In genomic region chr11:129056916-129057315, GRCh38 we compare ENCODE assay signal across 23 cellular contexts.
DNase-seq lines count a peak whose midpoint lies in the region; ATAC-seq and TF ChIP-seq lines count a peak whose summit lies in the region.
"Had no signal": no experiment of that assay in that cellular context is flagged by ENCODE, and none has a peak within 500 bp of the region (broad histone marks: within the 10 kb centered on the region; RNA-seq: fewer than 3 reads in every experiment).

No MANE protein-coding gene starts in this region.

- no peaks in the 10 kb centered on the region for H3K9me3 Mint-ChIP-seq in MCF 10A (ENCODE audit: unreplicated experiment)
- H3K9me3 Mint-ChIP-seq: CD14-positive monocyte; CD4-positive, alpha-beta T cell; HFFc6 had no signal

- H3K23ac ChIP-seq in neuronal stem cell (ENCODE audit: low read depth, low read length, poor library complexity), result peak overlapping the region; percentile 22

- TF ChIP-seq POLR2A in breast epithelium (IDR thresholded peaks at IDR 0.05), result no peak

- no peaks in the 10 kb centered on the region for H3K27me3 Mint-ChIP-seq in MCF 10A (ENCODE audit: insufficient read depth, unreplicated experiment)
- H3K27me3 Mint-ChIP-seq: CD4-positive, alpha-beta T cell had no signal

- no peak overlapping the region for H2AK5ac ChIP-seq in neuronal stem cell (ENCODE audit: low read depth, low read length)

- no peak overlapping the region for H3K4me3 Mint-ChIP-seq in MCF 10A (ENCODE audit: unreplicated experiment)
- H3K4me3 Mint-ChIP-seq: CD14-positive monocyte; CD4-positive, alpha-beta T cell; CD8-positive, alpha-beta memory T cell; HFFc6 had no signal

- no peak overlapping the region for H3K4me2 ChIP-seq in neuronal stem cell (ENCODE audit: insufficient read depth, low read length, poor library complexity, severe bottlenecking)
- H3K4me2 ChIP-seq: A549; BLaER1 treated with 17β-estradiol and CSF1 and Interleukin-3, amounts not matched to agents 10 nM and 100 nM had no signal

- H4K8ac ChIP-seq in neuronal stem cell (ENCODE audit: low read depth, low read length), result no peak overlapping the region

- peaks cover 15% of the 10 kb centered on the region for H3K4me1 Mint-ChIP-seq in MCF 10A (ENCODE audit: insufficient read depth, unreplicated experiment)
- H3K4me1 Mint-ChIP-seq: CD8-positive, alpha-beta memory T cell had no signal

- H3K27me3 ChIP-seq in breast epithelium (no peaks in the 10 kb centered on the region), neuronal stem cell (ENCODE audit: control insufficient read depth in 3 of 3, insufficient read depth in 3 of 3, low read depth in 1 of 3, low read length in 3 of 3) (no peaks in the 10 kb centered on the region), upper lobe of right lung (no peaks in the 10 kb centered on the region)
- H3K27me3 ChIP-seq: BE2C; BLaER1 treated with 17β-estradiol and CSF1 and Interleukin-3, amounts not matched to agents 10 nM and 100 nM had no signal

- ATAC-seq in upper lobe of right lung (peak; percentile 31), GM21619 (IDR thresholded peaks at IDR 0.05; ENCODE audit: unreplicated experiment) (no peak), HG02623 (IDR thresholded peaks at IDR 0.05; ENCODE audit: unreplicated experiment) (no peak)
- ATAC-seq: A549, GM12878 had no signal

- H2BK5ac ChIP-seq in neuronal stem cell (ENCODE audit: low read length), result no peak overlapping the region

- BruUV-seq in MCF 10A (replicated peaks; lab: Mats Ljungman, UMichigan), result no TSS peak

- no peak overlapping the region for H3K14ac ChIP-seq in neuronal stem cell (ENCODE audit: low read length)

- no peak overlapping the region for H3K27ac ChIP-seq in breast epithelium
- H3K27ac ChIP-seq in neuronal stem cell (replicated peaks; ENCODE audit: low read length), result no peak overlapping the region
- H3K27ac ChIP-seq in upper lobe of right lung, result no peak overlapping the region
- H3K27ac ChIP-seq: A549; BLaER1 treated with 17β-estradiol and CSF1 and Interleukin-3, amounts not matched to agents 10 nM and 100 nM had no signal

- no peak overlapping the region for H2AFZ ChIP-seq in neuronal stem cell (ENCODE audit: low read length)

- TF ChIP-seq CTCF in MCF 10A (IDR thresholded peaks at IDR 0.05; ENCODE audit: unreplicated experiment) (no peak), breast epithelium (IDR thresholded peaks at IDR 0.05) (no peak), upper lobe of right lung (IDR thresholded peaks at IDR 0.05) (no peak)

- H3K18ac ChIP-seq in neuronal stem cell (ENCODE audit: low read length), result no peak overlapping the region

- no peak overlapping the region for H2BK120ac ChIP-seq in neuronal stem cell (ENCODE audit: low read depth, low read length)

- H3K4me1 ChIP-seq in breast epithelium (no peaks in the 10 kb centered on the region), neuronal stem cell (ENCODE audit: control insufficient read depth in 2 of 2, insufficient read depth in 1 of 2, low read depth in 1 of 2, low read length in 2 of 2) (no peaks in the 10 kb centered on the region), upper lobe of right lung (no peaks in the 10 kb centered on the region)
- H3K4me1 ChIP-seq: BE2C, HAP-1 had no signal

- DNase-seq in MCF 10A (ENCODE audit: unreplicated experiment), result no peak
- DNase-seq in breast epithelium (ENCODE audit: low spot score in 2 of 2), result no peak
- DNase-seq in neuronal stem cell (ENCODE audit: low spot score), result no peak
- DNase-seq in upper lobe of right lung, result no peak
- DNase-seq: 8988T; ACHN; AML-193; BE2C; CD4-positive, alpha-beta T cell; CD8-positive, alpha-beta memory T cell; DMS 273 treated with DMSO at 0.1 percent for 48 hours; DMS79; EL; GDM1; GOT3; HFFc6 had no signal

- H3K36me3 ChIP-seq in breast epithelium (no peaks in the 10 kb centered on the region), neuronal stem cell (replicated peaks in 1 of 2; ENCODE audit: control insufficient read depth in 2 of 2, insufficient read depth in 2 of 2, low read length in 2 of 2) (peaks cover 0 to 29% of the 10 kb centered on the region in 2 donors), upper lobe of right lung (no peaks in the 10 kb centered on the region)
- H3K36me3 ChIP-seq: BE2C, HAP-1 had no signal

- no peaks in the 10 kb centered on the region for H3K79me1 ChIP-seq in neuronal stem cell (ENCODE audit: low read depth, low read length)

- H3K36me3 Mint-ChIP-seq in MCF 10A (ENCODE audit: insufficient read depth, unreplicated experiment), result peaks cover 6% of the 10 kb centered on the region

- no peak overlapping the region for H2BK15ac ChIP-seq in neuronal stem cell (ENCODE audit: low read length)

- H3K27ac Mint-ChIP-seq in MCF 10A (ENCODE audit: low read depth, unreplicated experiment), result peak overlapping the region; percentile 35
- H3K27ac Mint-ChIP-seq: CD14-positive monocyte; CD4-positive, alpha-beta T cell; CD8-positive, alpha-beta memory T cell; HFFc6 had no signal

- no peak overlapping the region for H3K4ac ChIP-seq in neuronal stem cell (ENCODE audit: low read length)

- H4K91ac ChIP-seq in neuronal stem cell (ENCODE audit: low read depth, low read length, poor library complexity), result no peak overlapping the region

- H3K9me3 ChIP-seq in breast epithelium (no peaks in the 10 kb centered on the region), neuronal stem cell (replicated peaks in 1 of 2; ENCODE audit: control insufficient read depth in 2 of 2, insufficient read depth in 1 of 2, low read depth in 1 of 2, low read length in 2 of 2) (no peaks in the 10 kb centered on the region), upper lobe of right lung (no peaks in the 10 kb centered on the region)
- H3K9me3 ChIP-seq: A549; BE2C; BLaER1 treated with 17β-estradiol and CSF1 and Interleukin-3, amounts not matched to agents 10 nM and 100 nM; HAP-1 had no signal

- no peak overlapping the region for H3K9ac ChIP-seq in neuronal stem cell (ENCODE audit: low read depth, low read length, poor library complexity)
- H3K9ac ChIP-seq: BLaER1 treated with 17β-estradiol and CSF1 and Interleukin-3, amounts not matched to agents 10 nM and 100 nM had no signal

- POLR2A ChIA-PET in MCF 10A (lab: Yijun Ruan, JAX), result interaction anchor here (0.6 to 1.1 kb wide), 3 partner anchors 9 to 11 kb away, joined by 3 to 4 read pairs (median 3); no protein-coding TSS in a partner anchor

- no CpG with 5 or more reads among the region's 11 CpGs for WGBS in neuronal stem cell (ENCODE audit: extremely low coverage in 2 of 2, insufficient read length in 2 of 2, insufficient replicate concordance in 1 of 2), 2 donors

- H2BK12ac ChIP-seq in neuronal stem cell (ENCODE audit: low read length), result no peak overlapping the region

- CTCF ChIA-PET in MCF 10A (lab: Yijun Ruan, JAX), result interaction anchor here (0.7 to 1.5 kb wide), 2 partner anchors 10 to 171 kb away, joined by 3 read pairs; no protein-coding TSS in a partner anchor

- H3K4me3 ChIP-seq in breast epithelium (no peak overlapping the region), neuronal stem cell (ENCODE audit: low read length in 2 of 2) (no peak overlapping the region), upper lobe of right lung (no peak overlapping the region)
- H3K4me3 ChIP-seq: A549; BLaER1 treated with 17β-estradiol and CSF1 and Interleukin-3, amounts not matched to agents 10 nM and 100 nM; GM12878; HAP-1 had no signal

- intact Hi-C loops in MCF 10A (cut with micrococcal nuclease), result no loop called here
- intact Hi-C loops in breast epithelium (cut with DNase I; ENCODE audit: low total_unique reads), result no loop called here
- intact Hi-C loops in upper lobe of right lung (cut with DNase I), result no loop called here
